In genomic region chr11:66219846-66220565, GRCh38 we compare ENCODE assay signal across 22 cellular contexts. TPM values are rescaled to one million over a fixed set of nuclear protein-coding genes. Genes with fewer than 3 reads are reported as not detected.
A peak's percentile ranks its signal among the peaks of the same experiment; 100 is the strongest.
DNase-seq lines count a peak whose midpoint lies in the region; ATAC-seq, FAIRE-seq and TF ChIP-seq lines count a peak whose summit lies in the region.
"Had no signal": no experiment of that assay in that cellular context is flagged by ENCODE, and none has a peak within 500 bp of the region (broad histone marks: within the 10 kb centered on the region; RNA-seq: fewer than 3 reads in every experiment).

No MANE protein-coding gene starts in this region.

- H3K9me3 ChIP-seq in endodermal cell (ENCODE audit: control insufficient read depth, low read length), result no peaks in the 10 kb centered on the region
- H3K9me3 ChIP-seq: heart right ventricle had no signal

- no peak for TF ChIP-seq CTCF in endodermal cell (conservative IDR thresholded peaks at IDR 0.05)

- H3K4me1 Mint-ChIP-seq in activated naive CD4-positive, alpha-beta T cell treated with anti-CD3 and anti-CD28 coated beads for 36 hours (ENCODE audit: low read depth), result peaks cover 18% of the 10 kb centered on the region
- peaks cover 2% of the 10 kb centered on the region for H3K4me1 Mint-ChIP-seq in endodermal cell
- H3K4me1 Mint-ChIP-seq in stimulated activated memory B cell treated with anti-CD40 and anti-IgM and Interleukin-4, amounts not matched to agents 10 μg/mL and 1 μg/mL and 100 μg/mL, for 72 hours, result peaks cover 16% of the 10 kb centered on the region

- H3K27me3 ChIP-seq in endodermal cell (ENCODE audit: control insufficient read depth, insufficient read depth, low read length, poor library complexity, severe bottlenecking), result no peaks in the 10 kb centered on the region
- H3K27me3 ChIP-seq: dorsolateral prefrontal cortex, heart right ventricle had no signal

- H3K27me3 Mint-ChIP-seq in activated naive CD4-positive, alpha-beta T cell treated with anti-CD3 and anti-CD28 coated beads for 36 hours (ENCODE audit: low read depth), result no peaks in the 10 kb centered on the region
- H3K27me3 Mint-ChIP-seq in endodermal cell (ENCODE audit: insufficient read depth), result no peaks in the 10 kb centered on the region
- no peaks in the 10 kb centered on the region for H3K27me3 Mint-ChIP-seq in stimulated activated memory B cell treated with anti-CD40 and anti-IgM and Interleukin-4, amounts not matched to agents 10 μg/mL and 1 μg/mL and 100 μg/mL, for 72 hours
- H3K27me3 Mint-ChIP-seq: CD4-positive, alpha-beta T cell had no signal

- no peaks in the 10 kb centered on the region for H3K9me3 Mint-ChIP-seq in activated naive CD4-positive, alpha-beta T cell treated with anti-CD3 and anti-CD28 coated beads for 36 hours
- H3K9me3 Mint-ChIP-seq in endodermal cell, result no peaks in the 10 kb centered on the region
- H3K9me3 Mint-ChIP-seq in stimulated activated memory B cell treated with anti-CD40 and anti-IgM and Interleukin-4, amounts not matched to agents 10 μg/mL and 1 μg/mL and 100 μg/mL, for 72 hours, result no peaks in the 10 kb centered on the region
- H3K9me3 Mint-ChIP-seq: CD4-positive, alpha-beta T cell; nephron had no signal

- H3K27ac Mint-ChIP-seq in activated naive CD4-positive, alpha-beta T cell treated with anti-CD3 and anti-CD28 coated beads for 36 hours, result peak overlapping the region; percentile 99
- no peak overlapping the region for H3K27ac Mint-ChIP-seq in endodermal cell
- H3K27ac Mint-ChIP-seq in stimulated activated memory B cell treated with anti-CD40 and anti-IgM and Interleukin-4, amounts not matched to agents 10 μg/mL and 1 μg/mL and 100 μg/mL, for 72 hours, result peak overlapping the region; percentile 92
- H3K27ac Mint-ChIP-seq: CD4-positive, alpha-beta T cell; nephron had no signal

- no peak overlapping the region for H3K9ac ChIP-seq in endodermal cell (ENCODE audit: extremely low read depth, low read length, poor library complexity, severe bottlenecking)

- CTCF ChIA-PET in activated naive CD4-positive, alpha-beta T cell treated with anti-CD3 and anti-CD28 coated beads for 36 hours (lab: Charles Lee), result interaction anchor here (2.6 kb wide), 1 partner anchor 175 kb away, joined by 8 read pairs; no protein-coding TSS in a partner anchor

- peaks cover 5% of the 10 kb centered on the region for H3K36me3 Mint-ChIP-seq in activated naive CD4-positive, alpha-beta T cell treated with anti-CD3 and anti-CD28 coated beads for 36 hours (ENCODE audit: low read depth)
- peaks cover 39% of the 10 kb centered on the region for H3K36me3 Mint-ChIP-seq in endodermal cell (ENCODE audit: low read depth)
- H3K36me3 Mint-ChIP-seq in stimulated activated memory B cell treated with anti-CD40 and anti-IgM and Interleukin-4, amounts not matched to agents 10 μg/mL and 1 μg/mL and 100 μg/mL, for 72 hours, result peaks cover 56% of the 10 kb centered on the region

- no peak overlapping the region for H3K27ac ChIP-seq in endodermal cell (ENCODE audit: low read depth, low read length)
- H3K27ac ChIP-seq: dorsolateral prefrontal cortex, epithelial cell of prostate, heart right ventricle had no signal

- H3K4me3 Mint-ChIP-seq in activated naive CD4-positive, alpha-beta T cell treated with anti-CD3 and anti-CD28 coated beads for 36 hours, result no peak overlapping the region
- no peak overlapping the region for H3K4me3 Mint-ChIP-seq in endodermal cell
- no peak overlapping the region for H3K4me3 Mint-ChIP-seq in stimulated activated memory B cell treated with anti-CD40 and anti-IgM and Interleukin-4, amounts not matched to agents 10 μg/mL and 1 μg/mL and 100 μg/mL, for 72 hours
- H3K4me3 Mint-ChIP-seq: CD4-positive, alpha-beta T cell; nephron had no signal

- intact Hi-C loops in activated naive CD4-positive, alpha-beta T cell treated with anti-CD3 and anti-CD28 coated beads for 36 hours (cut with micrococcal nuclease), result no loop called here

- peak; percentile 54 for FAIRE-seq in HTR-8/SVneo (lab: Jason Lieb, UNC)

- 93 to 96% methylated on average over 14 to 19 of the region's 19 CpGs for WGBS in endodermal cell (ENCODE audit: insufficient coverage in 1 of 2, insufficient read length in 1 of 2), 2 experiments

- no peak overlapping the region for H3K4me3 ChIP-seq in endodermal cell (ENCODE audit: low read length)
- H3K4me3 ChIP-seq: dorsolateral prefrontal cortex, heart right ventricle had no signal

- no peaks in the 10 kb centered on the region for H3K4me1 ChIP-seq in endodermal cell (ENCODE audit: control insufficient read depth, insufficient read depth, low read length)

- H3K36me3 ChIP-seq in endodermal cell (ENCODE audit: control insufficient read depth, insufficient read depth, low read length), result peaks cover 68% of the 10 kb centered on the region

- no peak for DNase-seq in activated naive CD4-positive, alpha-beta T cell treated with anti-CD3 and anti-CD28 coated beads for 36 hours
- DNase-seq in activated naive CD4-positive, alpha-beta T cell (lab: John Stamatoyannopoulos, UW), result no peak
- DNase-seq in HTR-8/SVneo (ENCODE audit: insufficient read length, low spot score), result no peak
- peak; percentile 35 for DNase-seq in endodermal cell
- DNase-seq in putamen (ENCODE audit: low spot score), result no peak
- DNase-seq in COLO829 (ENCODE audit: low spot score), result no peak
- DNase-seq: activated CD4-positive, alpha-beta T cell treated with anti-CD3 and anti-CD28 coated beads for 1 hour; activated gamma-delta T cell treated with Interleukin-2 at 50 U/mL for 16 hours; CD4-positive, alpha-beta T cell; DMS53; GF-D8; heart right ventricle; Kasumi-1; left colon; mesendoderm; NCI-H187 treated with DMSO at 0.1 percent for 48 hours; NCI-H69 had no signal

- no peak for ATAC-seq in stimulated activated memory B cell treated with anti-CD40 and anti-IgM and Interleukin-4, amounts not matched to agents 10 μg/mL and 1 μg/mL and 100 μg/mL, for 72 hours
- ATAC-seq in HG02571 (IDR thresholded peaks at IDR 0.05; ENCODE audit: unreplicated experiment), result no peak
- ATAC-seq: heart right ventricle, left colon had no signal

RNA-seq across cellular contexts. Expression of gene KLC2, which starts 37.5 kb away (rescaled TPM):
- 10 to 100 TPM; 36.9 to 41.7 TPM for total RNA-seq in activated naive CD4-positive, alpha-beta T cell treated with anti-CD3 and anti-CD28 coated beads for 36 hours
- total RNA-seq in endodermal cell, result 10 to 100 TPM; 52.0 to 69.2 TPM
- 51.3 TPM for polyA plus RNA-seq in endodermal cell (2013, experiment 1 of 2)
- polyA plus RNA-seq in endodermal cell (2013, experiment 2 of 2), result 38.8 TPM

RNA-seq across cellular contexts. Expression of gene RAB1B, which starts 48.4 kb away (rescaled TPM):
- 100 to 1,000 TPM; 112 to 115 TPM for total RNA-seq in activated naive CD4-positive, alpha-beta T cell treated with anti-CD3 and anti-CD28 coated beads for 36 hours
- total RNA-seq in endodermal cell, result 100 to 1,000 TPM; 122 to 126 TPM
- 110 TPM for polyA plus RNA-seq in endodermal cell (2013, experiment 1 of 2)
- 101 TPM for polyA plus RNA-seq in endodermal cell (2013, experiment 2 of 2)

RNA-seq across cellular contexts. Expression of gene CNIH2, which starts 58.0 kb away (rescaled TPM):
- 1 to 10 TPM; 1.2 to 1.6 TPM for total RNA-seq in activated naive CD4-positive, alpha-beta T cell treated with anti-CD3 and anti-CD28 coated beads for 36 hours
- total RNA-seq in endodermal cell, result 1 to 10 TPM; 3.5 to 3.8 TPM
- polyA plus RNA-seq in endodermal cell (2013, experiment 1 of 2), result 74.4 TPM
- 67.1 TPM for polyA plus RNA-seq in endodermal cell (2013, experiment 2 of 2)
